8 cellular contexts compared by ENCODE assay signal in genomic region chr1:228275154-228275434, GRCh38.
DNase-seq lines count a peak whose midpoint lies in the region; ATAC-seq and TF ChIP-seq lines count a peak whose summit lies in the region.

No MANE protein-coding gene starts in this region.

- H3K36me3 ChIP-seq in right atrium auricular region: peaks cover 74% of the 10 kb centered on the region
- peaks cover 0 to 3% of the 10 kb centered on the region in 2 donors for H3K36me3 ChIP-seq in muscle layer of duodenum (ENCODE audit: control insufficient read depth in 1 of 2, insufficient read depth in 2 of 2, low read length in 2 of 2)

- peak overlapping the region; percentile 53 to 61 for H3K4me3 ChIP-seq in right atrium auricular region
- H3K4me3 ChIP-seq in coronary artery: peak overlapping the region; percentile 91
- peak overlapping the region; percentile 53 to 74 for H3K4me3 ChIP-seq in muscle layer of duodenum (ENCODE audit: low read depth in 1 of 2, low read length in 2 of 2)

- TF ChIP-seq CTCF in right atrium auricular region (IDR thresholded peaks at IDR 0.05) (no peak), coronary artery (IDR thresholded peaks at IDR 0.05) (no peak)

- H3K9me3 ChIP-seq in right atrium auricular region: no peaks in the 10 kb centered on the region
- no peaks in the 10 kb centered on the region for H3K9me3 ChIP-seq in muscle layer of duodenum (ENCODE audit: control insufficient read depth in 1 of 2, low read length in 2 of 2)

- H3K27ac ChIP-seq in right atrium auricular region (peak overlapping the region; percentile 74 to 76), coronary artery (peak overlapping the region in 1 of 2 donors; percentile 77), muscle layer of duodenum (ENCODE audit: low read length) (no peak overlapping the region)

- H3K4me1 ChIP-seq in right atrium auricular region (peaks cover 0 to 22% of the 10 kb centered on the region in 2 donors), muscle layer of duodenum (ENCODE audit: control insufficient read depth in 1 of 2, insufficient read depth in 2 of 2, low read length in 2 of 2) (peaks cover 0 to 10% of the 10 kb centered on the region in 2 donors)

- intact Hi-C loops in left ventricle myocardium superior (cut with micrococcal nuclease): no loop called here

- ATAC-seq in left ventricle myocardium superior (no peak), HG03571 (IDR thresholded peaks at IDR 0.05; ENCODE audit: unreplicated experiment) (no peak), HG03097 (IDR thresholded peaks at IDR 0.05; ENCODE audit: low FRiP score, unreplicated experiment) (no peak), GM21717 (IDR thresholded peaks at IDR 0.05; ENCODE audit: unreplicated experiment) (no peak)

- no peak for DNase-seq in right atrium auricular region (ENCODE audit: low spot score)
- DNase-seq in left ventricle myocardium superior: no peak
- DNase-seq in coronary artery (ENCODE audit: low spot score): no peak
- no peak for DNase-seq in HK-2 (ENCODE audit: unreplicated experiment)

- H3K27me3 ChIP-seq in right atrium auricular region (no peaks in the 10 kb centered on the region), muscle layer of duodenum (ENCODE audit: low read depth, low read length) (no peaks in the 10 kb centered on the region)
